ENCODE assay signal across 22 cellular contexts in the genomic region with DNA sequence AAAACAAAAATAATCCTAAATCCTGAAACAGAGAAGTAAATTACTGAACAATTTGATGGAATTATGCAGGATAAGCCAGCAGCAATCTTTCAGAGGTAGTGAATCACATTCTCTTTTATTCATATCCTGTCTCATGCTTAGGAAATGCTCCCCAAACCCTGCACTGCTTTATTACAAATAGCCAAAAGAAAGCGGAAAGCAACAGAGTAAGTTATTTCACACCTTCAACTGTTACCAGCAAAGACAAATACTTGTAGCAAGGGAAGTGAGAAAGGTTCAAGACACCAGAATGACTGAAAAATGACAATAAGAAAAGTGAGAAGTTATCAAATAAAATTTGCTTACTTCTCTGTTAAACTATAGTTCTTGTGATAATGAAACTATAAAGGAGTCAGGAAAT. TPM values are rescaled to one million over a fixed set of nuclear protein-coding genes. Genes with fewer than 3 reads are reported as not detected.
DNase-seq lines count a peak whose midpoint lies in the region; ATAC-seq lines count a peak whose summit lies in the region.
"Had no signal": no experiment of that assay in that cellular context is flagged by ENCODE, and none has a peak within 500 bp of the region (broad histone marks: within the 10 kb centered on the region; RNA-seq: fewer than 3 reads in every experiment).

No MANE protein-coding gene starts in this region.

- H3K79me2 ChIP-seq in ACC112 (ENCODE audit: control insufficient read depth, insufficient read depth, low read length, unreplicated experiment), result peaks cover 77% of the 10 kb centered on the region

- peaks cover 62% of the 10 kb centered on the region for H3K36me3 ChIP-seq in ACC112 (ENCODE audit: insufficient read depth, low read length)

- no peak overlapping the region for H2AFZ ChIP-seq in ACC112 (ENCODE audit: low read length, unreplicated experiment)

- CTCF ChIA-PET in activated CD4-positive, alpha-beta memory T cell treated with anti-CD3 and anti-CD28 coated beads for 36 hours (lab: Charles Lee), result interaction anchor here (0.6 kb wide), 1 partner anchor 31 kb away, joined by 3 read pairs; no protein-coding TSS in a partner anchor

- POLR2A ChIA-PET in activated CD4-positive, alpha-beta memory T cell treated with anti-CD3 and anti-CD28 coated beads for 36 hours (lab: Charles Lee), result no interaction called here

- intact Hi-C loops in activated CD4-positive, alpha-beta memory T cell treated with anti-CD3 and anti-CD28 coated beads for 36 hours (cut with micrococcal nuclease), result no loop called here

- peaks cover 30% of the 10 kb centered on the region for H3K4me1 ChIP-seq in ACC112 (ENCODE audit: control insufficient read depth, insufficient read depth, low read length, unreplicated experiment)

- H3K4me1 Mint-ChIP-seq in activated CD4-positive, alpha-beta memory T cell treated with anti-CD3 and anti-CD28 coated beads for 36 hours (ENCODE audit: low read depth), result peaks cover 38% of the 10 kb centered on the region
- peaks cover 18 to 39% of the 10 kb centered on the region in 2 donors for H3K4me1 Mint-ChIP-seq in effector memory CD8-positive, alpha-beta T cell (ENCODE audit: low read depth in 2 of 2)

- peak overlapping the region; percentile 47; the same call in 1 of the 2 replicates for H3K4me3 ChIP-seq in ACC112 (ENCODE audit: low read depth, low read length)
- H3K4me3 ChIP-seq: coronary artery, Peyer's patch, tibial artery had no signal

- no peak overlapping the region for H3K4me3 Mint-ChIP-seq in activated CD4-positive, alpha-beta memory T cell treated with anti-CD3 and anti-CD28 coated beads for 36 hours
- H3K4me3 Mint-ChIP-seq in effector memory CD8-positive, alpha-beta T cell, result no peak overlapping the region
- H3K4me3 Mint-ChIP-seq: activated naive CD8-positive, alpha-beta T cell treated with anti-CD3 and anti-CD28 coated beads, Interleukin-2, amount 10 ng/mL, durations not matched to agents 7 days and 5 days; CD8-positive, alpha-beta memory T cell; nephron progenitor cell; stimulated activated memory B cell treated with anti-CD40 and anti-IgM and Interleukin-4, amounts not matched to agents 10 μg/mL and 1 μg/mL and 100 μg/mL, for 72 hours had no signal

- H3K27ac Mint-ChIP-seq in activated CD4-positive, alpha-beta memory T cell treated with anti-CD3 and anti-CD28 coated beads for 36 hours, result peak overlapping the region; percentile 74
- H3K27ac Mint-ChIP-seq in effector memory CD8-positive, alpha-beta T cell, result peak overlapping the region in 1 of 2 donors; percentile 25
- H3K27ac Mint-ChIP-seq: activated naive CD8-positive, alpha-beta T cell treated with anti-CD3 and anti-CD28 coated beads, Interleukin-2, amount 10 ng/mL, durations not matched to agents 7 days and 5 days; brain; stimulated activated memory B cell treated with anti-CD40 and anti-IgM and Interleukin-4, amounts not matched to agents 10 μg/mL and 1 μg/mL and 100 μg/mL, for 72 hours had no signal

- H3K36me3 Mint-ChIP-seq in activated CD4-positive, alpha-beta memory T cell treated with anti-CD3 and anti-CD28 coated beads for 36 hours, result peaks cover 51% of the 10 kb centered on the region
- H3K36me3 Mint-ChIP-seq in effector memory CD8-positive, alpha-beta T cell (ENCODE audit: insufficient read depth), result peaks cover 76% of the 10 kb centered on the region

- no peaks in the 10 kb centered on the region for H3K9me3 Mint-ChIP-seq in activated CD4-positive, alpha-beta memory T cell treated with anti-CD3 and anti-CD28 coated beads for 36 hours
- no peaks in the 10 kb centered on the region for H3K9me3 Mint-ChIP-seq in effector memory CD8-positive, alpha-beta T cell
- H3K9me3 Mint-ChIP-seq: activated naive CD8-positive, alpha-beta T cell treated with anti-CD3 and anti-CD28 coated beads, Interleukin-2, amount 10 ng/mL, durations not matched to agents 7 days and 5 days; brain; CD8-positive, alpha-beta memory T cell; nephron progenitor cell; stimulated activated memory B cell treated with anti-CD40 and anti-IgM and Interleukin-4, amounts not matched to agents 10 μg/mL and 1 μg/mL and 100 μg/mL, for 72 hours had no signal

- DNase-seq in activated CD4-positive, alpha-beta memory T cell treated with anti-CD3 and anti-CD28 coated beads for 36 hours, result no peak
- no peak for DNase-seq in effector memory CD8-positive, alpha-beta T cell
- no peak for DNase-seq in NCI-H446 (lab: John Stamatoyannopoulos, UW)
- DNase-seq: activated CD4-positive, CD25-positive, alpha-beta regulatory T cell; activated naive CD8-positive, alpha-beta T cell treated with anti-CD3 and anti-CD28 coated beads, Interleukin-2, amount 10 ng/mL, durations not matched to agents 7 days and 5 days; CD8-positive, alpha-beta memory T cell; DND-41; NCI-H1105; NCI-H2081; nephron progenitor cell; Peyer's patch; posterior cingulate gyrus; T-helper 9 cell; tibial artery had no signal

- peak; percentile 64 for ATAC-seq in GM18498 (IDR thresholded peaks at IDR 0.05; ENCODE audit: unreplicated experiment)
- peak; percentile 27 for ATAC-seq in effector memory CD8-positive, alpha-beta T cell (replicated peaks)
- no peak for ATAC-seq in HG02798 (IDR thresholded peaks at IDR 0.05; ENCODE audit: poor library complexity, unreplicated experiment)
- ATAC-seq in GM19455 (IDR thresholded peaks at IDR 0.05; ENCODE audit: unreplicated experiment), result no peak
- ATAC-seq: HCT116; stimulated activated memory B cell treated with anti-CD40 and anti-IgM and Interleukin-4, amounts not matched to agents 10 μg/mL and 1 μg/mL and 100 μg/mL, for 72 hours had no signal

- no peaks in the 10 kb centered on the region for H3K27me3 ChIP-seq in ACC112 (ENCODE audit: insufficient read depth, low read length)
- H3K27me3 ChIP-seq: Peyer's patch, tibial artery had no signal

- peak overlapping the region; percentile 42 for H3K27ac ChIP-seq in ACC112 (ENCODE audit: low read depth, low read length)
- H3K27ac ChIP-seq: coronary artery, Peyer's patch, tibial artery had no signal

- H3K27me3 Mint-ChIP-seq in activated CD4-positive, alpha-beta memory T cell treated with anti-CD3 and anti-CD28 coated beads for 36 hours, result no peaks in the 10 kb centered on the region
- H3K27me3 Mint-ChIP-seq in effector memory CD8-positive, alpha-beta T cell, result no peaks in the 10 kb centered on the region
- H3K27me3 Mint-ChIP-seq: activated naive CD8-positive, alpha-beta T cell treated with anti-CD3 and anti-CD28 coated beads, Interleukin-2, amount 10 ng/mL, durations not matched to agents 7 days and 5 days; brain; CD8-positive, alpha-beta memory T cell; stimulated activated memory B cell treated with anti-CD40 and anti-IgM and Interleukin-4, amounts not matched to agents 10 μg/mL and 1 μg/mL and 100 μg/mL, for 72 hours had no signal

RNA-seq across cellular contexts. Expression of a gene that starts 6.2 kb away (rescaled TPM):
- 100 to 1,000 TPM; 105 to 107 TPM for total RNA-seq in activated CD4-positive, alpha-beta memory T cell treated with anti-CD3 and anti-CD28 coated beads for 36 hours

RNA-seq across cellular contexts. Expression of a gene that starts 27.1 kb away (rescaled TPM):
- not detected for total RNA-seq in activated CD4-positive, alpha-beta memory T cell treated with anti-CD3 and anti-CD28 coated beads for 36 hours
- total RNA-seq: CD8-positive, alpha-beta memory T cell had no signal

Comparison
In these comparisons a context has a peak if more than half of its experiments do, and no peak if none do; other contexts are left out.
1. ATAC-seq: peak in GM18498 (single experiment) and effector memory CD8-positive, alpha-beta T cell (single experiment); none in HG02798 (single experiment) and GM19455 (single experiment).